In the genomic region with DNA sequence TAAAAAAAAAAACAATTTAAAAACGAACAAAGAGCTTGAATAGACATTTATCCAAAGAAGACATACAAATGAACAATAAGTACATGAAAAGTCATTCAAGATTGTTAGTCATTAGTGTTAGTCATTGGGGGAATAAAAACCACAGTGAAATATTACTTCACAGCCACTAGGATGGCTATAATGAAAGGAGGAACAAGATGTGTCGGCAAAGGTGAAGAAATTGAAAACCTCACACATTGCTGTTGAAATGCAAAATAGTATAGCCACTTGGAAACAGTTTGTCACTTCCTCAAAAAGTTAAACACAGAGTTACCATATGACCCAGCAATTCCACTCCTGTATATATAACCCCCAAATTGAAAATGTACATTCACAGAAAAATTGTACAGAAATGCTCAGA, we compare ENCODE assay signal across 8 cellular contexts. TPM values are rescaled to one million over a fixed set of nuclear protein-coding genes. Genes with fewer than 3 reads are reported as not detected.
DNase-seq lines count a peak whose midpoint lies in the region; ATAC-seq and TF ChIP-seq lines count a peak whose summit lies in the region.

No MANE protein-coding gene starts in this region.

- DNase-seq in GM13977 (ENCODE audit: low spot score), result peak; percentile 9
- DNase-seq in LHCN-M2 (ENCODE audit: low read depth), result peak; percentile 83
- DNase-seq in foreskin keratinocyte, result peak; percentile 73 to 86
- no peak for DNase-seq in DMS 273 (lab: John Stamatoyannopoulos, UW; ENCODE audit: unreplicated experiment)
- no peak for DNase-seq in D341Med (ENCODE audit: low spot score)
- DNase-seq in left lobe of liver (ENCODE audit: low spot score), result no peak
- DNase-seq in stimulated activated CD4-positive, alpha-beta T cell treated with anti-CD3 and anti-CD28 coated beads, Interleukin-1b, Interleukin-23, amount 100 ng/mL, for 48 hours, result no peak

- peak; percentile 95 for ATAC-seq in GM21786 (IDR thresholded peaks at IDR 0.05; ENCODE audit: unreplicated experiment)
- peak; percentile 97 for ATAC-seq in foreskin keratinocyte
- ATAC-seq in left lobe of liver, result no peak

- peaks cover 26% of the 10 kb centered on the region for H3K4me1 ChIP-seq in foreskin keratinocyte

- H3K27me3 ChIP-seq in foreskin keratinocyte, result peaks cover 24% of the 10 kb centered on the region

- H3K27ac ChIP-seq in foreskin keratinocyte, result no peak overlapping the region

- TF ChIP-seq CTCF in GM13977 (IDR thresholded peaks at IDR 0.05; ENCODE audit: extremely low read depth, insufficient read depth, missing control alignments) (no peak), foreskin keratinocyte (conservative IDR thresholded peaks at IDR 0.05) (peak; percentile 45)

- in situ Hi-C loops in GM13977 (cut with MboI; ENCODE audit: low pct_unique_long_range_greater_than_20kb, low sequenced_read_pairs, unreplicated experiment), result no loop called here

RNA-seq across cellular contexts. Expression of a gene that starts 45.2 kb away (rescaled TPM):
- total RNA-seq in LHCN-M2 (2014; rRNA removed) (35.3 and 38.7 TPM in 2 replicates), foreskin keratinocyte (6.5 and 10.2 TPM in 2 replicates), left lobe of liver (23.6 TPM)
- polyA plus RNA-seq in LHCN-M2 (2012), result 8.6 TPM
- 2.8 and 5.7 TPM in 2 replicates for polyA plus RNA-seq in foreskin keratinocyte

Comparison
In these comparisons a context has a peak if more than half of its experiments do, and no peak if none do; other contexts are left out.
1. DNase-seq: peak in GM13977 (single experiment), LHCN-M2 (single experiment) and foreskin keratinocyte (2 of 2); none in DMS 273 (single experiment), D341Med (single experiment), left lobe of liver (single experiment) and stimulated activated CD4-positive, alpha-beta T cell treated with anti-CD3 and anti-CD28 coated beads, Interleukin-1b, Interleukin-23, amount 100 ng/mL, for 48 hours (single experiment).